Comparison of ENCODE assay signal across 8 cellular contexts in genomic region chr11:833114-833791, GRCh38. TPM values are rescaled to one million over a fixed set of nuclear protein-coding genes. Genes with fewer than 3 reads are reported as not detected.
DNase-seq lines count a peak whose midpoint lies in the region; ATAC-seq and TF ChIP-seq lines count a peak whose summit lies in the region.

No MANE protein-coding gene starts in this region.

- ATAC-seq in heart right ventricle (peak; percentile 7 to 38 (median 22)), GM18517 (IDR thresholded peaks at IDR 0.05; ENCODE audit: unreplicated experiment) (no peak)

- no peak for TF ChIP-seq CTCF in heart right ventricle (IDR thresholded peaks at IDR 0.05)

- no peaks in the 10 kb centered on the region for H3K36me3 Mint-ChIP-seq in activated naive CD4-positive, alpha-beta T cell treated with anti-CD3 and anti-CD28 coated beads, Interleukin-2, amount 50 U/mL, for 24 hours

- TF ChIP-seq EP300 in Ishikawa (IDR thresholded peaks at IDR 0.05; ENCODE audit: borderline replicate concordance) = no peak

- H3K9me3 ChIP-seq in heart right ventricle = no peaks in the 10 kb centered on the region

- peaks cover 0 to 42% (median 0%) of the 10 kb centered on the region in 7 donors for H3K27me3 ChIP-seq in heart right ventricle

- no peaks in the 10 kb centered on the region for H3K9me3 Mint-ChIP-seq in activated naive CD4-positive, alpha-beta T cell treated with anti-CD3 and anti-CD28 coated beads, Interleukin-2, amount 50 U/mL, for 24 hours

- intact Hi-C loops in heart right ventricle (cut with DNase I) = no loop called here

- TF ChIP-seq RAD21 in Ishikawa (IDR thresholded peaks at IDR 0.05; ENCODE audit: low read depth) = no peak

- H3K27me3 Mint-ChIP-seq in activated naive CD4-positive, alpha-beta T cell treated with anti-CD3 and anti-CD28 coated beads, Interleukin-2, amount 50 U/mL, for 24 hours = peaks cover 5% of the 10 kb centered on the region

- H3K4me3 ChIP-seq in heart right ventricle = peak overlapping the region; percentile 36 to 91 (median 79)

- DNase-seq in NCI-H1105 (lab: John Stamatoyannopoulos, UW) = peak; percentile 27
- no peak for DNase-seq in NCI-H1105 treated with DMSO at 0.1 percent for 48 hours (lab: John Stamatoyannopoulos, UW)
- DNase-seq in heart right ventricle = peak in 1 of 2 donors; percentile 72
- DNase-seq in retina = peak; percentile 91
- no peak for DNase-seq in NCI-H2107 treated with DMSO at 0.1 percent for 48 hours (lab: John Stamatoyannopoulos, UW; ENCODE audit: unreplicated experiment)

- H3K4me1 ChIP-seq in heart right ventricle = peaks cover 31 to 93% (median 81%) of the 10 kb centered on the region in 9 donors

- peaks cover 0 to 26% (median 21%) of the 10 kb centered on the region in 9 donors for H3K36me3 ChIP-seq in heart right ventricle

- H3K27ac ChIP-seq in heart right ventricle = peak overlapping the region; percentile 73 to 99 (median 96)

- H3K4me1 Mint-ChIP-seq in activated naive CD4-positive, alpha-beta T cell treated with anti-CD3 and anti-CD28 coated beads, Interleukin-2, amount 50 U/mL, for 24 hours = peaks cover 28% of the 10 kb centered on the region

- WGBS in heart right ventricle, 2 donors = 0 to 1% methylated on average over 49 to 53 of the region's 55 CpGs

- no peak overlapping the region for H3K27ac Mint-ChIP-seq in activated naive CD4-positive, alpha-beta T cell treated with anti-CD3 and anti-CD28 coated beads, Interleukin-2, amount 50 U/mL, for 24 hours

- H3K4me3 Mint-ChIP-seq in activated naive CD4-positive, alpha-beta T cell treated with anti-CD3 and anti-CD28 coated beads, Interleukin-2, amount 50 U/mL, for 24 hours = peak overlapping the region; percentile 44

TF ChIP-seq in Ishikawa, 13 proteins besides CTCF, POLR2A, EP300 and RAD21:
- TF ChIP-seq ZBTB7A (IDR thresholded peaks at IDR 0.05; ENCODE audit: low read depth) (peak; percentile 51; the same call in 1 of the 2 replicates), TAF1 (IDR thresholded peaks at IDR 0.05; ENCODE audit: low read depth) (no peak), EGR1 (IDR thresholded peaks at IDR 0.05) (0 out of 2 replicates have a peak, but pooled peaks have one; percentile 30)

RNA-seq across cellular contexts. Expression of gene CD151, which starts 0.5 kb away (rescaled TPM):
- 100 to 1,000 TPM; 286 to 668 (median 466) TPM for total RNA-seq in heart right ventricle
- polyA plus RNA-seq in heart right ventricle = 100 to 1,000 TPM; 444 to 684 TPM

RNA-seq across cellular contexts. Expression of gene CRACR2B, which starts 5.5 kb away (rescaled TPM):
- total RNA-seq in heart right ventricle = 10 to 100 TPM; 11.4 to 23.0 (median 17.0) TPM
- polyA plus RNA-seq in heart right ventricle = 10 to 100 TPM; 11.5 to 72.3 TPM

RNA-seq across cellular contexts. Expression of gene POLR2L, which starts 9.1 kb away (rescaled TPM):
- 100 to 1,000 TPM; 194 to 279 (median 234) TPM for total RNA-seq in heart right ventricle
- polyA plus RNA-seq in heart right ventricle = 100 to 1,000 TPM; 148 to 279 TPM

RNA-seq across cellular contexts. Expression of gene TSPAN4, which starts 9.4 kb away (rescaled TPM):
- 10 to 100 TPM; 22.2 to 46.4 (median 26.9) TPM for total RNA-seq in heart right ventricle
- 10 to 100 TPM; 44.4 to 66.5 TPM for polyA plus RNA-seq in heart right ventricle

RNA-seq across cellular contexts. Expression of gene PNPLA2, which starts 14.5 kb away (rescaled TPM):
- total RNA-seq in heart right ventricle = 100 to 1,000 TPM; 183 to 359 (median 251) TPM
- 100 to 1,000 TPM; 114 to 148 TPM for polyA plus RNA-seq in heart right ventricle

Comparison
In these comparisons a context has a peak if more than half of its experiments do, and no peak if none do; other contexts are left out.
1. DNase-seq: peak in NCI-H1105 (single experiment) and retina (single experiment); none in NCI-H1105 treated with DMSO at 0.1 percent for 48 hours (single experiment) and NCI-H2107 treated with DMSO at 0.1 percent for 48 hours (single experiment).